Comparison of ENCODE assay signal across 8 cellular contexts in the genomic region with DNA sequence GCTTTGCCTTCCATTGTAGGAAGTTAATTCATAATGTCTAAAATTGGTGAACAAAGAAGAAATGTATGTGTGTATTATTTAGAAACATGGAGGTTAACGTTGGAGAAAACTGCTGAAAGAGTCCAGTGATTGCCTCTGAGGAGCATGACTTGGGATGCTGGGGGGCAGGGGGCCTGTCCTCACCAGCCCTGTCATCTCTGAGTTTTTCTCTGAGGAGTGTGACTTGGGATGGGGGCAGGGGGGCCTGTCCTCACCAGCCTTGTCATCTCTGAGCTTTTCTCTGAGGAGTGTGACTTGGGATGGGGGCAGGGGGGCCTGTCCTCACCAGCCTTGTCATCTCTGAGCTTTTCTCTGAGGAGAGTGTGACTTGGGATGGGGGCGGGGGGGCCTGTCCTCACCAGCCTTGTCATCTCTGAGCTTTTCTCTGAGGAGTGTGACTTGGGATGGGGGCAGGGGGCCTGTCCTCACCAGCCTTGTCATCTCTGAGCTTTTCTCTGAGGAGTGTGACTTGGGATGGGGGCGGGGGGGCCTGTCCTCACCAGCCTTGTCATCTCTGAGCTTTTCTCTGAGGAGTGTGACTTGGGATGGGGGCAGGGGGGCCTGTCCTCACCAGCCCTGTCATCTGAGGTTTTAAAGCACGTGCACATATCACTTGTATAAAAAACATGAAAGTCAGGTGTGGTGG. TPM values are rescaled to one million over a fixed set of nuclear protein-coding genes. Genes with fewer than 3 reads are reported as not detected.
DNase-seq lines count a peak whose midpoint lies in the region; ATAC-seq, FAIRE-seq and TF ChIP-seq lines count a peak whose summit lies in the region.
"Not testable (repeated sequence)": the region's sequence is repeated elsewhere in the genome, so short reads cannot be mapped to it uniquely, and the experiment has no call there.

No MANE protein-coding gene starts in this region.

- not testable (repeated sequence) for DNase-seq in CD4-positive, CD25-positive, alpha-beta regulatory T cell; activated B cell treated with CpG ODN at 0.5 μM for 24 hours; chondrocyte (ENCODE audit: low spot score); osteocyte (ENCODE audit: extremely low spot score, unreplicated experiment); urothelium cell line (ENCODE audit: low spot score)
- DNase-seq in activated T-cell treated with anti-CD3 and anti-CD28 coated beads for 48 hours (ENCODE audit: low read depth) = peak; percentile 36
- DNase-seq in mesendoderm = peak; percentile 89

- H2BK5ac ChIP-seq in mesendoderm (ENCODE audit: low read length) = not testable (repeated sequence)

- not testable (repeated sequence) for H3K4me3 Mint-ChIP-seq in CD4-positive, CD25-positive, alpha-beta regulatory T cell; activated B cell treated with CpG ODN at 0.5 μM for 24 hours; chondrocyte (ENCODE audit: unreplicated experiment); osteocyte (ENCODE audit: unreplicated experiment)

- FAIRE-seq in urothelium cell line (lab: Jason Lieb, UNC) = peak; percentile 20

- not testable (repeated sequence) for H2BK15ac ChIP-seq in mesendoderm (replicated peaks; ENCODE audit: low read depth)

- not testable (repeated sequence) for ATAC-seq in CD4-positive, CD25-positive, alpha-beta regulatory T cell (ENCODE audit: low read depth in 2 of 2); activated B cell treated with CpG ODN at 0.5 μM for 24 hours (ENCODE audit: low read depth)

- H3K4me1 ChIP-seq in CD4-positive, CD25-positive, alpha-beta regulatory T cell (ENCODE audit: control insufficient read depth, insufficient read depth, low read length, poor library complexity, severe bottlenecking); mesendoderm (ENCODE audit: control insufficient read depth, low read depth, low read length): not testable (repeated sequence)
- peaks cover 15% of the 10 kb centered on the region for H3K4me1 ChIP-seq in HUES6 (ENCODE audit: control insufficient read depth, insufficient read depth, low read length)

- H3K4me2 ChIP-seq in mesendoderm (ENCODE audit: low read length) = not testable (repeated sequence)

- no CpG with 5 or more reads among the region's 4 CpGs for WGBS in mesendoderm (ENCODE audit: extremely low coverage, insufficient coverage, low lambda C conversion rate)

- peak overlapping the region; percentile 65 for H3K9ac ChIP-seq in HUES6 (ENCODE audit: low read length)
- H3K9ac ChIP-seq in mesendoderm (ENCODE audit: low read length) = not testable (repeated sequence)

- H2BK120ac ChIP-seq in mesendoderm (ENCODE audit: low read depth, low read length) = not testable (repeated sequence)

- H3K9me3 ChIP-seq in CD4-positive, CD25-positive, alpha-beta regulatory T cell (ENCODE audit: control insufficient read depth in 2 of 2, low read length in 2 of 2); HUES6 (ENCODE audit: control insufficient read depth, insufficient read depth, low read depth, low read length): not testable (repeated sequence)

- H3K9me3 Mint-ChIP-seq in CD4-positive, CD25-positive, alpha-beta regulatory T cell; activated B cell treated with CpG ODN at 0.5 μM for 24 hours; chondrocyte (ENCODE audit: low read depth); osteocyte (ENCODE audit: unreplicated experiment): not testable (repeated sequence)

- not testable (repeated sequence) for H3K23ac ChIP-seq in mesendoderm (ENCODE audit: low read length)

- H4K5ac ChIP-seq in mesendoderm (ENCODE audit: low read length) = not testable (repeated sequence)

- peak overlapping the region in 2 of 3 donors; percentile 84 to 92 for H3K27ac Mint-ChIP-seq in CD4-positive, CD25-positive, alpha-beta regulatory T cell
- H3K27ac Mint-ChIP-seq in activated B cell treated with CpG ODN at 0.5 μM for 24 hours (peak overlapping the region; percentile 8), chondrocyte (ENCODE audit: unreplicated experiment) (peak overlapping the region; percentile 15), osteocyte (ENCODE audit: unreplicated experiment) (peak overlapping the region; percentile 25)

- not testable (repeated sequence) for H4K8ac ChIP-seq in mesendoderm (ENCODE audit: low read depth, low read length)

- H3K79me1 ChIP-seq in mesendoderm (ENCODE audit: low read length) = not testable (repeated sequence)

- H3K4me1 Mint-ChIP-seq in CD4-positive, CD25-positive, alpha-beta regulatory T cell = peaks cover 4 to 34% (median 23%) of the 10 kb centered on the region in 4 donors
- H3K4me1 Mint-ChIP-seq in activated B cell treated with CpG ODN at 0.5 μM for 24 hours (peaks cover 37% of the 10 kb centered on the region), chondrocyte (ENCODE audit: low read depth) (peaks cover 10% of the 10 kb centered on the region)
- H3K4me1 Mint-ChIP-seq in osteocyte (ENCODE audit: unreplicated experiment) = not testable (repeated sequence)

- not testable (repeated sequence) for H3K79me2 ChIP-seq in mesendoderm (ENCODE audit: control insufficient read depth, insufficient read depth, low read length)

- not testable (repeated sequence) for H3K4ac ChIP-seq in mesendoderm (ENCODE audit: low read depth, low read length)

- H3K27me3 Mint-ChIP-seq in CD4-positive, CD25-positive, alpha-beta regulatory T cell; activated B cell treated with CpG ODN at 0.5 μM for 24 hours; chondrocyte (ENCODE audit: low read depth); osteocyte (ENCODE audit: unreplicated experiment): not testable (repeated sequence)

- H3K36me3 Mint-ChIP-seq in CD4-positive, CD25-positive, alpha-beta regulatory T cell = peaks cover 22% of the 10 kb centered on the region
- H3K36me3 Mint-ChIP-seq in activated B cell treated with CpG ODN at 0.5 μM for 24 hours (ENCODE audit: low read depth) = peaks cover 36% of the 10 kb centered on the region
- H3K36me3 Mint-ChIP-seq in chondrocyte (ENCODE audit: low read depth) = peaks cover 14% of the 10 kb centered on the region
- H3K36me3 Mint-ChIP-seq in osteocyte (ENCODE audit: unreplicated experiment) = peaks cover 26% of the 10 kb centered on the region

- peaks cover 31% of the 10 kb centered on the region for H3K36me3 ChIP-seq in CD4-positive, CD25-positive, alpha-beta regulatory T cell (ENCODE audit: control insufficient read depth, insufficient read depth, low read length)
- peaks cover 28% of the 10 kb centered on the region for H3K36me3 ChIP-seq in HUES6 (ENCODE audit: control insufficient read depth, insufficient read depth, low read length)
- H3K36me3 ChIP-seq in mesendoderm (ENCODE audit: control insufficient read depth, insufficient read depth, low read length) = not testable (repeated sequence)

- H2AK5ac ChIP-seq in mesendoderm (ENCODE audit: low read length) = not testable (repeated sequence)

- H3K56ac ChIP-seq in mesendoderm (ENCODE audit: low read length) = not testable (repeated sequence)

- H3K4me3 ChIP-seq in CD4-positive, CD25-positive, alpha-beta regulatory T cell (ENCODE audit: low read depth, low read length); HUES6 (ENCODE audit: low read depth, low read length); mesendoderm (ENCODE audit: low read length): not testable (repeated sequence)

- POLR2A ChIA-PET in activated B cell treated with CpG ODN at 0.5 μM for 24 hours (lab: Charles Lee) = not testable (repeated sequence)

- H3K18ac ChIP-seq in mesendoderm (ENCODE audit: low read length) = not testable (repeated sequence)

- intact Hi-C loops in activated B cell treated with CpG ODN at 0.5 μM for 24 hours (cut with micrococcal nuclease) = loop anchor here (2.0 to 5.0 kb wide), 2 partner anchors 100 to 223 kb away; no protein-coding TSS in a partner anchor

- CTCF ChIA-PET in activated B cell treated with CpG ODN at 0.5 μM for 24 hours (lab: Charles Lee) = not testable (repeated sequence)

- H3K27me3 ChIP-seq in CD4-positive, CD25-positive, alpha-beta regulatory T cell (ENCODE audit: control insufficient read depth, insufficient read depth, low read length); HUES6 (ENCODE audit: control insufficient read depth, insufficient read depth, low read length); mesendoderm (ENCODE audit: insufficient read depth, low read length, poor library complexity): not testable (repeated sequence)

- TF ChIP-seq CTCF in activated B cell treated with CpG ODN at 0.5 μM for 24 hours (IDR thresholded peaks at IDR 0.05); chondrocyte (IDR thresholded peaks at IDR 0.05); osteocyte (IDR thresholded peaks at IDR 0.05): not testable (repeated sequence)

- H3K27ac ChIP-seq in CD4-positive, CD25-positive, alpha-beta regulatory T cell (ENCODE audit: insufficient read depth, low read length, poor library complexity, severe bottlenecking); mesendoderm (ENCODE audit: low read depth, low read length): not testable (repeated sequence)
- peak overlapping the region; percentile 30; the same call in 1 of the 2 replicates for H3K27ac ChIP-seq in HUES6 (ENCODE audit: low read depth, low read length)

RNA-seq across cellular contexts. Expression of a gene that starts 54.4 kb away (rescaled TPM):
- total RNA-seq in CD4-positive, CD25-positive, alpha-beta regulatory T cell = 85.7 TPM
- 10 to 100 TPM; 15.9 to 19.4 (median 17.2) TPM for polyA plus RNA-seq in CD4-positive, CD25-positive, alpha-beta regulatory T cell
- total RNA-seq in activated B cell treated with CpG ODN at 0.5 μM for 24 hours = 64.0 and 77.3 TPM in 2 replicates
- 46.2 to 53.1 TPM (median 47.1 TPM) in 3 replicates for total RNA-seq in chondrocyte
- 15.2 TPM for polyA plus RNA-seq in mesendoderm (2013, experiment 1 of 2)
- 16.2 TPM for polyA plus RNA-seq in mesendoderm (2013, experiment 2 of 2)
- total RNA-seq in osteocyte = 62.4 and 62.6 TPM in 2 replicates

Comparison
In these comparisons a context has a peak if more than half of its experiments do, and no peak if none do; other contexts are left out.
1. H3K27ac Mint-ChIP-seq: peak in every context shown above with its lines; median percentile 88 in CD4-positive, CD25-positive, alpha-beta regulatory T cell; 25 in osteocyte; 15 in chondrocyte; 8 in activated B cell treated with CpG ODN at 0.5 μM for 24 hours.